ENCODE assay signal across 26 cellular contexts in genomic region chr2:9678554-9678953, GRCh38.
"Had no signal": no experiment of that assay in that cellular context is flagged by ENCODE, and none has a peak within 500 bp of the region (broad histone marks: within the 10 kb centered on the region; RNA-seq: fewer than 3 reads in every experiment).

No MANE protein-coding gene starts in this region.

- H3K9me3 Mint-ChIP-seq: central memory CD8-positive, alpha-beta T cell; nephron; stimulated activated naive CD8-positive, alpha-beta T cell treated with anti-CD3 and anti-CD28 coated beads, Interleukin-15, Interleukin-2, amounts not matched to agents 100 ng/mL and 50 ng/mL, for 24 hours; type B pancreatic cell had no signal

- H3K4me3 ChIP-seq: esophagus muscularis mucosa, heart left ventricle, left ventricle myocardium inferior, lung, ovary, right lobe of liver, thoracic aorta, uterus had no signal

- H3K4me1 ChIP-seq: right lobe of liver, uterus had no signal

- H3K36me3 ChIP-seq: esophagus muscularis mucosa, heart left ventricle, left ventricle myocardium inferior, ovary, right lobe of liver, thoracic aorta, uterus, WERI-Rb-1 had no signal

- H3K27ac Mint-ChIP-seq: activated naive CD8-positive, alpha-beta T cell; nephron; progenitor cell of endocrine pancreas; stimulated activated naive CD8-positive, alpha-beta T cell treated with anti-CD3 and anti-CD28 coated beads, Interleukin-15, Interleukin-2, amounts not matched to agents 100 ng/mL and 50 ng/mL, for 24 hours; type B pancreatic cell had no signal

- H3K36me3 Mint-ChIP-seq: activated naive CD8-positive, alpha-beta T cell; type B pancreatic cell had no signal

- H3K27me3 Mint-ChIP-seq: activated naive CD8-positive, alpha-beta T cell; central memory CD8-positive, alpha-beta T cell; stimulated activated naive CD8-positive, alpha-beta T cell treated with anti-CD3 and anti-CD28 coated beads, Interleukin-15, Interleukin-2, amounts not matched to agents 100 ng/mL and 50 ng/mL, for 24 hours had no signal

- H3K9me3 ChIP-seq: esophagus muscularis mucosa, heart left ventricle, left ventricle myocardium inferior, ovary, right lobe of liver, thoracic aorta, uterus had no signal

- ATAC-seq: activated CD4-positive, CD25-positive, alpha-beta regulatory T cell treated with anti-CD3 and anti-CD28 coated beads, Interleukin-2, amount 50 U/mL, for 24 hours; foreskin keratinocyte; heart left ventricle had no signal

- H3K4me3 Mint-ChIP-seq: activated naive CD8-positive, alpha-beta T cell; central memory CD8-positive, alpha-beta T cell; nephron; stimulated activated naive CD8-positive, alpha-beta T cell treated with anti-CD3 and anti-CD28 coated beads, Interleukin-15, Interleukin-2, amounts not matched to agents 100 ng/mL and 50 ng/mL, for 24 hours; type B pancreatic cell had no signal

- DNase-seq: activated CD4-positive, alpha-beta T cell treated with anti-CD3 and anti-CD28 coated beads for 48 hours; activated CD4-positive, alpha-beta T cell treated with anti-CD3 and anti-CD28 coated beads, Interleukin-2, amount 50 U/mL, for 48 hours; activated CD8-positive, alpha-beta memory T cell treated with anti-CD3 and anti-CD28 coated beads for 24 hours; activated effector memory CD4-positive, alpha-beta T cell treated with Interleukin-2 at 50 U/mL for 16 hours; activated naive CD4-positive, alpha-beta T cell treated with Interleukin-2 at 50 U/mL for 16 hours; anterior cingulate cortex; dermis blood vessel endothelial cell; effector CD4-positive, alpha-beta T cell; foreskin keratinocyte; heart left ventricle; left ventricle myocardium inferior; ovary; right lobe of liver; stimulated activated CD4-positive, alpha-beta T cell treated with anti-CD3 and anti-CD28 coated beads, Interleukin-4, amount 100 ng/mL, for 1 hour; uterus; WERI-Rb-1 had no signal
